ENCODE assay signal across 1 cellular context in genomic region chr5:64768358-64769312, GRCh38.
TF ChIP-seq lines count a peak whose summit lies in the region.

Gene CWC27 (plus strand): TSS chr5:64768930. CDS start chr5:64769147, 217 bp downstream.
Gene SREK1IP1 (minus strand): TSS chr5:64768691. CDS start chr5:64768517, 174 bp downstream.

TF ChIP-seq in HepG2, 621 proteins besides CTCF, POLR2A, EP300 and RAD21 (continued from another document and continues in another):
- TF ChIP-seq PAXIP1 (CRISPR knock-in tag; conservative IDR thresholded peaks at IDR 0.05) (peak; percentile 52; the same call in 1 of the 2 replicates), NR2F1 (CRISPR knock-in tag; IDR thresholded peaks at IDR 0.05) (0 out of 4 replicates have a peak, but pooled peaks of 1 of the 2 experiments have one; percentile 26), CC2D1A (CRISPR knock-in tag; IDR thresholded peaks at IDR 0.05) (no peak), HMGA1 (CRISPR knock-in tag; conservative IDR thresholded peaks at IDR 0.05) (no peak), ATF1 (CRISPR knock-in tag; IDR thresholded peaks at IDR 0.05) (0 out of 2 replicates have a peak, but pooled peaks have one; percentile 36), ZNF12 (CRISPR knock-in tag; IDR thresholded peaks at IDR 0.05) (peak; percentile 80), BCLAF1 (IDR thresholded peaks at IDR 0.05) (no peak), TGIF2 (CRISPR knock-in tag; IDR thresholded peaks at IDR 0.05) (peak; percentile 83), ZFP90 (CRISPR knock-in tag; IDR thresholded peaks at IDR 0.05; ENCODE audit: borderline replicate concordance) (no peak; the same call in 1 of the 2 replicates), NR2F2 (IDR thresholded peaks at IDR 0.05; ENCODE audit: borderline replicate concordance, low read depth) (peak; percentile 25; the same call in 1 of the 2 replicates), TEAD3 (CRISPR knock-in tag; optimal IDR thresholded peaks at IDR 0.05; ENCODE audit: borderline replicate concordance) (no peak), TBP (CRISPR knock-in tag; IDR thresholded peaks at IDR 0.05) (no peak), BRD4 (CRISPR knock-in tag; IDR thresholded peaks at IDR 0.05) (peak; percentile 31; the same call in 1 of the 2 replicates), YEATS2 (CRISPR knock-in tag; IDR thresholded peaks at IDR 0.05; ENCODE audit: borderline replicate concordance) (peak; percentile 80), ZNF749 (CRISPR knock-in tag; IDR thresholded peaks at IDR 0.05; ENCODE audit: borderline replicate concordance) (no peak), ZBTB38 (CRISPR knock-in tag; IDR thresholded peaks at IDR 0.05) (peak; percentile 27; the same call in 1 of the 2 replicates), CREM (IDR thresholded peaks at IDR 0.05) (peak; percentile 69; the same call in 1 of the 2 replicates), CREM (CRISPR knock-in tag; IDR thresholded peaks at IDR 0.05) (no peak), ZNF598 (CRISPR knock-in tag; IDR thresholded peaks at IDR 0.05; ENCODE audit: borderline replicate concordance) (0 out of 2 replicates have a peak, but pooled peaks have one; percentile 47), ATF7-NPFF (CRISPR knock-in tag; IDR thresholded peaks at IDR 0.05; ENCODE audit: low read depth) (no peak), ZBTB40 (IDR thresholded peaks at IDR 0.05) (peak; percentile 41; the same call in 1 of the 2 replicates), ZBTB40 (CRISPR knock-in tag; IDR thresholded peaks at IDR 0.05) (peak; percentile 83; the same call in 1 of the 2 replicates), TCF7 (IDR thresholded peaks at IDR 0.05; ENCODE audit: low read depth) (no peak), EZH2 (conservative IDR thresholded peaks at IDR 0.05; ENCODE audit: low read depth, low read length) (no peak), RBM39 (IDR thresholded peaks at IDR 0.05; ENCODE audit: low read depth, low read length, poor library complexity, severe bottlenecking) (peak; percentile 80), NAIF1 (CRISPR knock-in tag; IDR thresholded peaks at IDR 0.05; ENCODE audit: borderline replicate concordance) (peak; percentile 87), WIZ (CRISPR knock-in tag; IDR thresholded peaks at IDR 0.05) (0 out of 2 replicates have a peak, but pooled peaks have one; percentile 41), SNAPC4 (CRISPR knock-in tag; IDR thresholded peaks at IDR 0.05) (0 out of 2 replicates have a peak, but pooled peaks have one; percentile 15), ZBTB39 (CRISPR knock-in tag; IDR thresholded peaks at IDR 0.05) (no peak), ZNF589 (CRISPR knock-in tag; conservative IDR thresholded peaks at IDR 0.05) (0 out of 2 replicates have a peak, but pooled peaks have one; percentile 58), IRF1 (CRISPR knock-in tag; IDR thresholded peaks at IDR 0.05; ENCODE audit: low read depth) (no peak), ZBTB1 (CRISPR knock-in tag; IDR thresholded peaks at IDR 0.05; ENCODE audit: borderline replicate concordance) (no peak), GABPA (IDR thresholded peaks at IDR 0.05; ENCODE audit: low read depth, low read length) (peak; percentile 54), GABPA (CRISPR knock-in tag; IDR thresholded peaks at IDR 0.05; ENCODE audit: low read depth) (peak; percentile 88), ZNF256 (CRISPR knock-in tag; conservative IDR thresholded peaks at IDR 0.05) (no peak; the same call in 1 of the 2 replicates)
